32 cellular contexts compared by ENCODE assay signal in genomic region chr12:68967036-68967435, GRCh38. TPM values are rescaled to one million over a fixed set of nuclear protein-coding genes. Genes with fewer than 3 reads are reported as not detected.
"Had no signal": no experiment of that assay in that cellular context is flagged by ENCODE, and none has a peak within 500 bp of the region (broad histone marks: within the 10 kb centered on the region; RNA-seq: fewer than 3 reads in every experiment).

No MANE protein-coding gene starts in this region.

- H3K9me3 ChIP-seq: gastroesophageal sphincter, pancreas, prostate gland, sigmoid colon, upper lobe of left lung had no signal

- DNase-seq: activated CD4-positive, alpha-beta memory T cell treated with anti-CD3 and anti-CD28 coated beads, Interleukin-2, amount 10 ng/mL, durations not matched to agents 7 days and 5 days; activated CD4-positive, alpha-beta T cell treated with anti-CD3 and anti-CD28 coated beads for 1 hour; activated CD4-positive, alpha-beta T cell treated with anti-CD3 and anti-CD28 coated beads, Interleukin-2, amount 10 ng/mL, durations not matched to agents 7 days and 5 days; activated CD8-positive, alpha-beta memory T cell treated with anti-CD3 and anti-CD28 coated beads, Interleukin-2, amount 50 U/mL, for 48 hours; activated gamma-delta T cell; activated T-cell treated with anti-CD3 and anti-CD28 coated beads, Interleukin-2, amount 50 U/mL, for 24 hours; aorta; dorsolateral prefrontal cortex; effector memory CD8-positive, alpha-beta T cell; erythroblast; hypothalamus; immature natural killer cell; kidney; naive thymus-derived CD8-positive, alpha-beta T cell; nucleus accumbens; pancreas; sigmoid colon; small intestine; stimulated activated CD4-positive, alpha-beta T cell treated with anti-CD3 and anti-CD28 coated beads, Interleukin-1b, Interleukin-23, amount 100 ng/mL, for 48 hours; stimulated activated CD4-positive, alpha-beta T cell treated with anti-CD3 and anti-CD28 coated beads, Interleukin-4, amount 100 ng/mL, for 4 hours; stimulated activated CD8-positive, alpha-beta memory T cell treated with anti-CD3 and anti-CD28 coated beads, Interleukin-4, amount 100 ng/mL, for 48 hours; stimulated activated naive CD8-positive, alpha-beta T cell treated with anti-CD3 and anti-CD28 coated beads, Interleukin-15, amount 100 ng/mL, for 72 hours; substantia nigra; T-helper 2 cell; upper lobe of left lung had no signal

- H3K36me3 ChIP-seq: cardiac muscle cell, gastroesophageal sphincter, pancreas, prostate gland, sigmoid colon, upper lobe of left lung had no signal

- H3K27me3 ChIP-seq: cardiac muscle cell, dorsolateral prefrontal cortex, gastroesophageal sphincter, pancreas, sigmoid colon, upper lobe of left lung had no signal

- H3K4me1 ChIP-seq: gastroesophageal sphincter, pancreas, prostate gland had no signal

- H3K4me3 ChIP-seq: cardiac muscle cell, coronary artery, dorsolateral prefrontal cortex, gastroesophageal sphincter, pancreas, prostate gland, sigmoid colon, upper lobe of left lung had no signal

- ATAC-seq: effector memory CD8-positive, alpha-beta T cell; gastroesophageal sphincter; naive thymus-derived CD8-positive, alpha-beta T cell; pancreas; stimulated activated memory B cell treated with anti-CD40 and anti-IgM and Interleukin-4, amounts not matched to agents 10 μg/mL and 1 μg/mL and 100 μg/mL, for 72 hours; stimulated activated naive CD8-positive, alpha-beta T cell treated with anti-CD3 and anti-CD28 coated beads, Interleukin-15, amount 100 ng/mL, for 72 hours; WTC11 had no signal

- H3K27ac ChIP-seq: cardiac muscle cell, coronary artery, dorsolateral prefrontal cortex, gastroesophageal sphincter, pancreas, prostate gland, sigmoid colon had no signal

RNA-seq across cellular contexts. Expression of gene CPM, which starts 34.1 kb away (rescaled TPM):
- total RNA-seq: neural crest cell had no signal
